Comparison of ENCODE assay signal across 13 cellular contexts in the genomic region with DNA sequence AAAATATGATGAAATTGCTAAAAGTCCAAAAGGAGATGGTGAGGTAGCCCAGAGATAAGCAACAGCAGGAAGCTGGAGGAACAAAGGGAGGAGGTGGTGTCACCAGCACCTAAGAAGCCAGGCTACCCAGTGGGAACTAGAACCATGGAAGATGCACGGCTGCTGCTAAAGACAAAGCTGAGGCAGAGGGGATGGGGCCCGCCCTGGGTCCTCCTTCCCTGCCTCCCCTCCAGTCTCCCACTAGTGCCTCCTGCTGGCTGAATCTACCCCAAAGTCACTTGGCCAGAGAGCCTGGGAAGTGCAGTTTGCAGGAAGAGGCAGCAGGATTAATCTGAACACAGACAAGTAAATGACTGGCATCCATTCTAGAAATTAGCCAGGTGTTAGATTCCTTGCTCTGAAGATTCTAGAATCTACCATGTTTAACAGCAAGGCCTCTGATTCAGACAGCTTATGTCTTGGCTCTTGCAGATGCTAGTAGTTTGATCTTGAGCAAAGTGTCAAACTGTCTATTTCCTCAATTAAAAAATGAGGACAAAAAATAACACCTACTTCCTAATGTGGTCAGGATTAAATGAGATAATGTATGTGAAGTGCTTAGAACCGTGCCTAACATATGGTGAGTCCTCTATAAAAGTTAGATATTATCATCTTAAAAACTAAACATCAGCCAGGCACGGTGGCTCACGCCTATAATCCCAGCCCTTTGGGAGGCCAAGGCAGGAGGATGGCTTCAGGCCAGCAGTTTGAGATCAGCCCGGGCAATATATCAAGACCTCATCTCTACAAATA. TPM values are rescaled to one million over a fixed set of nuclear protein-coding genes. Genes with fewer than 3 reads are reported as not detected.
DNase-seq lines count a peak whose midpoint lies in the region; ATAC-seq, FAIRE-seq and TF ChIP-seq lines count a peak whose summit lies in the region.
"Had no signal": no experiment of that assay in that cellular context is flagged by ENCODE, and none has a peak within 500 bp of the region (broad histone marks: within the 10 kb centered on the region; RNA-seq: fewer than 3 reads in every experiment).

No MANE protein-coding gene starts in this region.

- WGBS in SK-N-SH (ENCODE audit: low lambda C conversion rate) = 57% methylated on average over 6 of the region's 6 CpGs

- H3K4me3 ChIP-seq in A673 (ENCODE audit: low read depth, low read length, poor library complexity, severe bottlenecking) (no peak overlapping the region), SK-N-SH (ENCODE audit: low read depth in 2 of 2, low read length in 1 of 2) (no peak overlapping the region)

- TF ChIP-seq RAD21 in SK-N-SH (IDR thresholded peaks at IDR 0.05; ENCODE audit: low read length) = no peak

- H2AFZ ChIP-seq in SK-N-SH (ENCODE audit: low read depth) = no peak overlapping the region

- no peak overlapping the region for H3K4me2 ChIP-seq in SK-N-SH

- no peaks in the 10 kb centered on the region for H3K9me2 ChIP-seq in SK-N-SH

- H3K27me3 ChIP-seq in A673 (replicated peaks; ENCODE audit: insufficient read depth, low read depth, low read length, poor library complexity) = no peaks in the 10 kb centered on the region
- no peaks in the 10 kb centered on the region for H3K27me3 ChIP-seq in SK-N-SH (ENCODE audit: insufficient read depth)

- no peaks in the 10 kb centered on the region for H3K9me3 ChIP-seq in A673 (ENCODE audit: low read depth, low read length, poor library complexity, severe bottlenecking)
- H3K9me3 ChIP-seq in SK-N-SH = no peaks in the 10 kb centered on the region

- TF ChIP-seq EP300 in SK-N-SH (IDR thresholded peaks at IDR 0.05; ENCODE audit: borderline replicate concordance in 1 of 2, low read depth in 1 of 2, low read length in 1 of 2) = no peak

- H3K79me2 ChIP-seq in SK-N-SH (ENCODE audit: insufficient read depth) = no peaks in the 10 kb centered on the region

- H3K4me1 ChIP-seq in A673 (ENCODE audit: insufficient read depth, low read length, poor library complexity, severe bottlenecking) (peaks cover 11% of the 10 kb centered on the region), SK-N-SH (ENCODE audit: control insufficient read depth in 1 of 2, insufficient read depth in 2 of 2, low read depth in 1 of 2, low read length in 1 of 2) (peaks cover 3 to 4% of the 10 kb centered on the region in 2 experiments; a peak in 3 of 4 replicates)

- H3K9ac ChIP-seq in SK-N-SH = no peak overlapping the region

- no peak for DNase-seq in A673 (ENCODE audit: low spot score)
- DNase-seq in GM12892 (ENCODE audit: insufficient read length) = peak; percentile 20
- peak; percentile 29 for DNase-seq in SK-N-SH
- peak; percentile 76 for DNase-seq in iPS-NIHi11 (ENCODE audit: low spot score)
- DNase-seq in HuH-7 (ENCODE audit: low spot score) = no peak
- DNase-seq in Right ventricle myocardium inferior (ENCODE audit: missing footprints) = no peak
- DNase-seq in EL = no peak
- DNase-seq in SW 1271 (lab: John Stamatoyannopoulos, UW) = no peak
- DNase-seq: CD4-positive, alpha-beta T cell; foreskin melanocyte; NCI-H1436 treated with DMSO at 0.1 percent for 48 hours; right cardiac atrium; SIG-M5 had no signal

- peak; percentile 59 for TF ChIP-seq CTCF in A673 (conservative IDR thresholded peaks at IDR 0.05; ENCODE audit: low read depth, low read length)
- TF ChIP-seq CTCF in SK-N-SH (IDR thresholded peaks at IDR 0.05) = peak; percentile 40

- H3K36me3 ChIP-seq in A673 (ENCODE audit: insufficient read depth, low read length, poor library complexity, severe bottlenecking) (no peaks in the 10 kb centered on the region), SK-N-SH (replicated peaks in 1 of 2; ENCODE audit: control insufficient read depth in 1 of 2, insufficient read depth in 2 of 2, low read length in 1 of 2) (no peaks in the 10 kb centered on the region)

- no peak overlapping the region for H3K27ac ChIP-seq in A673 (ENCODE audit: low read depth, low read length, poor library complexity, severe bottlenecking)
- H3K27ac ChIP-seq in SK-N-SH (ENCODE audit: low read depth in 2 of 2, low read length in 1 of 2) = no peak overlapping the region

- POLR2A ChIA-PET in A673 (lab: Charles Lee; ENCODE audit: low non-redundant PET) = no interaction called here
- POLR2A ChIA-PET in SK-N-SH (lab: Yijun Ruan, JAX) = no interaction called here

- CTCF ChIA-PET in A673 (lab: Charles Lee) (no interaction called here), SK-N-SH (lab: Yijun Ruan, JAX) (interaction anchor here (1.2 to 4.9 kb wide), 6 partner anchors 10 to 295 kb away, joined by 3 to 51 read pairs (median 4); no protein-coding TSS in a partner anchor)

- ATAC-seq in Right ventricle myocardium inferior = no peak
- ATAC-seq: right cardiac atrium had no signal

- BruUV-seq in A673 (replicated peaks; lab: Mats Ljungman, UMichigan) = no TSS peak

- no peak for TF ChIP-seq POLR2A in GM12892 (IDR thresholded peaks at IDR 0.05; ENCODE audit: low read depth, low read length)

- intact Hi-C loops in A673 (cut with micrococcal nuclease; ENCODE audit: unreplicated experiment) = no loop called here
- intact Hi-C loops in Right ventricle myocardium inferior (cut with DNase I) = loop anchor here (5.0 kb wide), 1 partner anchor 38 kb away; a partner anchor contains a TSS

- no peaks in the 10 kb centered on the region for H4K20me1 ChIP-seq in SK-N-SH (ENCODE audit: insufficient read depth)

- FAIRE-seq in GM12892 (lab: Jason Lieb, UNC) = no peak

- H3F3A ChIP-seq in SK-N-SH (replicated peaks; ENCODE audit: insufficient read depth) = peaks cover 3% of the 10 kb centered on the region

TF ChIP-seq in SK-N-SH, 30 proteins besides CTCF, POLR2A, EP300 and RAD21 (continues in another document):
- TF ChIP-seq FOXJ3 (CRISPR knock-in tag; IDR thresholded peaks at IDR 0.05) (no peak), FOXM1 (IDR thresholded peaks at IDR 0.05; ENCODE audit: low read depth) (no peak), RCOR1 (IDR thresholded peaks at IDR 0.05; ENCODE audit: low read length) (no peak), CHD2 (IDR thresholded peaks at IDR 0.05; ENCODE audit: low read length, partially characterized antibody) (no peak), NFIC (IDR thresholded peaks at IDR 0.05; ENCODE audit: borderline replicate concordance) (no peak), JUND (IDR thresholded peaks at IDR 0.05) (no peak), RFX5 (IDR thresholded peaks at IDR 0.05; ENCODE audit: low read length) (no peak)
- TF ChIP-seq, protein P1, sequence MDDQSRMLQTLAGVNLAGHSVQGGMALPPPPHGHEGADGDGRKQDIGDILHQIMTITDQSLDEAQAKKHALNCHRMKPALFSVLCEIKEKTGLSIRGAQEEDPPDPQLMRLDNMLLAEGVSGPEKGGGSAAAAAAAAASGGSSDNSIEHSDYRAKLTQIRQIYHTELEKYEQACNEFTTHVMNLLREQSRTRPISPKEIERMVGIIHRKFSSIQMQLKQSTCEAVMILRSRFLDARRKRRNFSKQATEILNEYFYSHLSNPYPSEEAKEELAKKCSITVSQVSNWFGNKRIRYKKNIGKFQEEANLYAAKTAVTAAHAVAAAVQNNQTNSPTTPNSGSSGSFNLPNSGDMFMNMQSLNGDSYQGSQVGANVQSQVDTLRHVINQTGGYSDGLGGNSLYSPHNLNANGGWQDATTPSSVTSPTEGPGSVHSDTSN (IDR thresholded peaks at IDR 0.05) = no peak

RNA-seq across cellular contexts. Expression of a gene that starts 5.9 kb away (rescaled TPM):
- total RNA-seq in A673 (2021) (7.8 and 11.8 TPM in 2 replicates), Right ventricle myocardium inferior (59.2 TPM)
- polyA plus RNA-seq in GM12892 (2012; ENCODE audit: missing spikeins) = 15.5 TPM
- polyA plus RNA-seq in SK-N-SH (2012; rRNA removed) = 87.8 and 117 TPM in 2 replicates
- polyA plus RNA-seq in SK-N-SH (2012; cell fraction: cytosol; rRNA removed) = 37.3 and 79.1 TPM in 2 replicates
- polyA plus RNA-seq in SK-N-SH (2012; cell fraction: nucleus; rRNA removed) = 78.8 and 101 TPM in 2 replicates

RNA-seq across cellular contexts. Expression of a gene that starts 17.4 kb away (rescaled TPM):
- total RNA-seq in A673 (2021) (0.15 TPM in 1 of 2 replicates, not detected in the other), Right ventricle myocardium inferior (not detected)
- 0.98 TPM for polyA plus RNA-seq in GM12892 (2012; ENCODE audit: missing spikeins)
- polyA plus RNA-seq in SK-N-SH (2012; rRNA removed) = 0.26 and 0.36 TPM in 2 replicates
- polyA plus RNA-seq in SK-N-SH (2012; cell fraction: cytosol; rRNA removed) = 0.12 and 0.17 TPM in 2 replicates
- 1.2 TPM in 2 replicates for polyA plus RNA-seq in SK-N-SH (2012; cell fraction: nucleus; rRNA removed)

RNA-seq across cellular contexts. Expression of a gene that starts 29.2 kb away (rescaled TPM):
- total RNA-seq in A673 (2021) = 91.3 and 110 TPM in 2 replicates
- 0.74 TPM for polyA plus RNA-seq in GM12892 (2012; ENCODE audit: missing spikeins)
- polyA plus RNA-seq in SK-N-SH (2012; rRNA removed) = 139 and 142 TPM in 2 replicates
- 63.7 and 87.9 TPM in 2 replicates for polyA plus RNA-seq in SK-N-SH (2012; cell fraction: cytosol; rRNA removed)
- 217 and 306 TPM in 2 replicates for polyA plus RNA-seq in SK-N-SH (2012; cell fraction: nucleus; rRNA removed)
- 26.0 TPM for total RNA-seq in Right ventricle myocardium inferior

RNA-seq across cellular contexts. Expression of a gene that starts 35.9 kb away (rescaled TPM):
- total RNA-seq in A673 (2021) (169 and 187 TPM in 2 replicates), Right ventricle myocardium inferior (110 TPM)
- polyA plus RNA-seq in GM12892 (2012; ENCODE audit: missing spikeins) = 86.7 TPM
- 80.8 and 116 TPM in 2 replicates for polyA plus RNA-seq in SK-N-SH (2012; rRNA removed)
- polyA plus RNA-seq in SK-N-SH (2012; cell fraction: cytosol; rRNA removed) = 80.2 and 80.7 TPM in 2 replicates
- 58.5 and 71.9 TPM in 2 replicates for polyA plus RNA-seq in SK-N-SH (2012; cell fraction: nucleus; rRNA removed)

RNA-seq across cellular contexts. Expression of a gene that starts 50.4 kb away (rescaled TPM):
- total RNA-seq in A673 (2021) (1.9 and 2.3 TPM in 2 replicates), Right ventricle myocardium inferior (5.8 TPM)
- 24.5 TPM for polyA plus RNA-seq in GM12892 (2012; ENCODE audit: missing spikeins)
- 0.19 and 0.30 TPM in 2 replicates for polyA plus RNA-seq in SK-N-SH (2012; rRNA removed)
- polyA plus RNA-seq in SK-N-SH (2012; cell fraction: cytosol; rRNA removed) = 0.08 and 0.30 TPM in 2 replicates
- polyA plus RNA-seq in SK-N-SH (2012; cell fraction: nucleus; rRNA removed) = 0.48 and 1.1 TPM in 2 replicates

Comparison
In these comparisons a context has a peak if more than half of its experiments do, and no peak if none do; other contexts are left out.
1. DNase-seq: peak in GM12892 (single experiment), SK-N-SH (single experiment) and iPS-NIHi11 (single experiment); none in A673 (single experiment), HuH-7 (single experiment), Right ventricle myocardium inferior (single experiment), EL (single experiment) and SW 1271 (0 of 2).